21 cellular contexts compared by ENCODE assay signal in genomic region chr4:90602728-90603127, GRCh38.
"Had no signal": no experiment of that assay in that cellular context is flagged by ENCODE, and none has a peak within 500 bp of the region (broad histone marks: within the 10 kb centered on the region; RNA-seq: fewer than 3 reads in every experiment).

No MANE protein-coding gene starts in this region.

- H3K9me3 ChIP-seq: lower lobe of right lung, pancreas, prostate gland, tibial nerve, uterus had no signal

- H3K27me3 ChIP-seq: left lung, pancreas, spleen, tibial nerve, uterus had no signal

- FAIRE-seq: pancreas had no signal

- H3K27ac ChIP-seq: left lung, lower lobe of right lung, pancreas, prostate gland, skin epidermis, spleen, tibial nerve, uterus had no signal

- H3K4me3 ChIP-seq: left lung, lower lobe of right lung, pancreas, prostate gland, skin epidermis, spleen, tibial nerve, uterus had no signal

- H3K36me3 ChIP-seq: left lung, lower lobe of right lung, pancreas, prostate gland, tibial nerve, uterus had no signal

- H3K4me1 ChIP-seq: left lung, lower lobe of right lung, pancreas, prostate gland, spleen, tibial nerve, uterus had no signal

- ATAC-seq: left lung; lower lobe of right lung; naive thymus-derived CD8-positive, alpha-beta T cell; pancreas; right cardiac atrium; sciatic nerve; stimulated activated effector memory CD8-positive, alpha-beta T cell treated with anti-CD3 and anti-CD28 coated beads, Interleukin-12 subunit alpha, Interleukin-12 subunit beta, amount 100 ng/mL, for 72 hours had no signal

- DNase-seq: hypothalamus; islet precursor cell; left lung; lower lobe of right lung; mammary epithelial cell; mesenchymal stem cell; naive thymus-derived CD8-positive, alpha-beta T cell; nucleus accumbens; pancreas; posterior cingulate gyrus; retina; right cardiac atrium; spleen; stimulated activated CD4-positive, alpha-beta T cell treated with anti-CD3 and anti-CD28 coated beads, Interleukin-4, amount 100 ng/mL, for 24 hours; stimulated activated naive CD4-positive, alpha-beta T cell; uterus had no signal
